Comparison of ENCODE assay signal across 1 cellular context in the genomic region with DNA sequence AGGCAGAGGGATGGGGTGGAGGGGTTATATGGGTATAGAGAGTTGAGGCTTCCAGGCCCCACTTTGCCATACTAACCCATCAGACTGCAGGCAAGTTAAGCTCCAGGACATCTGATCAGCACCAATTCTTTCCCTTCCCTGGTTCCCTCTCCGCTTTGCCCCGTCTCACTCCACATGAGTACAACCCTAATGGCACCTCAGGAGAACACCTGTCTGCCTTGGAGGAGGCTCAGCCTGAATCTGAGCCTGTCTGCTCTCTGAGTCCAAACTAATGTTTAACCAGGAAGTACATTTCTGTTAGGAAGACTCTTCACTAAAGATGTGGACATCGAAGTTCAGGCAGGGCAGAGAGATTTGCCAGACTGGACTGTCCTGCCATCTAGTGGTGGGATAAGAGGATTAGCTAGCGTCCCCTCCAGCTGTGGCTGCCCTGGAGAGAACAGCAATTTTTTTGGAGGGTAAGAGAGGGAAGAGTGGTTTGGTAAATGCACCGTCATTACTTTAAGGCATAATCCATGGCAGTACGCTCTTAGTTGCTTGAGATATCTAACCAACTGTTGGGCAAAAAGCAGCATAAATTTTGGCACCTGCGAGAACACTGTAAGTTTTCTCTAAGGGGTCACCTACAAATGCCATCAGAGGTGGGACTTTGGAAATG.
TF ChIP-seq lines count a peak whose summit lies in the region.

No MANE protein-coding gene starts in this region.

TF ChIP-seq in HepG2, 621 proteins besides CTCF, POLR2A, EP300 and RAD21 (continued from another document):
- TF ChIP-seq ZNF430 (CRISPR knock-in tag; IDR thresholded peaks at IDR 0.05) (no peak), NR2F1 (CRISPR knock-in tag; IDR thresholded peaks at IDR 0.05) (no peak), MED13 (CRISPR knock-in tag; IDR thresholded peaks at IDR 0.05) (no peak), SP5 (CRISPR knock-in tag; IDR thresholded peaks at IDR 0.05; ENCODE audit: borderline replicate concordance, low read depth) (no peak), TBP (CRISPR knock-in tag; IDR thresholded peaks at IDR 0.05) (no peak), SP1 (IDR thresholded peaks at IDR 0.05) (no peak), SP1 (CRISPR knock-in tag; IDR thresholded peaks at IDR 0.05) (no peak), HNF1B (CRISPR knock-in tag; IDR thresholded peaks at IDR 0.05) (peak; percentile 91), ZBTB25 (CRISPR knock-in tag; IDR thresholded peaks at IDR 0.05) (no peak), ASH2L (IDR thresholded peaks at IDR 0.05; ENCODE audit: insufficient read length, low read depth, low read length) (peak; percentile 24)
- TF ChIP-seq, protein P1, sequence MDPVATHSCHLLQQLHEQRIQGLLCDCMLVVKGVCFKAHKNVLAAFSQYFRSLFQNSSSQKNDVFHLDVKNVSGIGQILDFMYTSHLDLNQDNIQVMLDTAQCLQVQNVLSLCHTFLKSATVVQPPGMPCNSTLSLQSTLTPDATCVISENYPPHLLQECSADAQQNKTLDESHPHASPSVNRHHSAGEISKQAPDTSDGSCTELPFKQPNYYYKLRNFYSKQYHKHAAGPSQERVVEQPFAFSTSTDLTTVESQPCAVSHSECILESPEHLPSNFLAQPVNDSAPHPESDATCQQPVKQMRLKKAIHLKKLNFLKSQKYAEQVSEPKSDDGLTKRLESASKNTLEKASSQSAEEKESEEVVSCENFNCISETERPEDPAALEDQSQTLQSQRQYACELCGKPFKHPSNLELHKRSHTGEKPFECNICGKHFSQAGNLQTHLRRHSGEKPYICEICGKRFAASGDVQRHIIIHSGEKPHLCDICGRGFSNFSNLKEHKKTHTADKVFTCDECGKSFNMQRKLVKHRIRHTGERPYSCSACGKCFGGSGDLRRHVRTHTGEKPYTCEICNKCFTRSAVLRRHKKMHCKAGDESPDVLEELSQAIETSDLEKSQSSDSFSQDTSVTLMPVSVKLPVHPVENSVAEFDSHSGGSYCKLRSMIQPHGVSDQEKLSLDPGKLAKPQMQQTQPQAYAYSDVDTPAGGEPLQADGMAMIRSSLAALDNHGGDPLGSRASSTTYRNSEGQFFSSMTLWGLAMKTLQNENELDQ (CRISPR knock-in tag; IDR thresholded peaks at IDR 0.05; ENCODE audit: borderline replicate concordance), result no peak
- TF ChIP-seq, protein P2, sequence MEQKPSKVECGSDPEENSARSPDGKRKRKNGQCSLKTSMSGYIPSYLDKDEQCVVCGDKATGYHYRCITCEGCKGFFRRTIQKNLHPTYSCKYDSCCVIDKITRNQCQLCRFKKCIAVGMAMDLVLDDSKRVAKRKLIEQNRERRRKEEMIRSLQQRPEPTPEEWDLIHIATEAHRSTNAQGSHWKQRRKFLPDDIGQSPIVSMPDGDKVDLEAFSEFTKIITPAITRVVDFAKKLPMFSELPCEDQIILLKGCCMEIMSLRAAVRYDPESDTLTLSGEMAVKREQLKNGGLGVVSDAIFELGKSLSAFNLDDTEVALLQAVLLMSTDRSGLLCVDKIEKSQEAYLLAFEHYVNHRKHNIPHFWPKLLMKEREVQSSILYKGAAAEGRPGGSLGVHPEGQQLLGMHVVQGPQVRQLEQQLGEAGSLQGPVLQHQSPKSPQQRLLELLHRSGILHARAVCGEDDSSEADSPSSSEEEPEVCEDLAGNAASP (CRISPR knock-in tag; IDR thresholded peaks at IDR 0.05; ENCODE audit: borderline replicate concordance), result peak; percentile 51; the same call in 1 of the 2 replicates
- TF ChIP-seq, protein P3, sequence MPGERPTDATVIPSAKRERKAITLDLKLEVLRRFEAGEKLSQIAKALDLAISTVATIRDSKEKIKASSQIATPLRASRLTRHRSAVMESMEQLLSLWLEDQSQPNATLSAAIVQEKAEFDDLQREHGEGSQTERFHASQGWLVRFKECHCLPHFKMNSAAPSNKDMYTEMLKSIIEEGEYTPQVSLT (CRISPR knock-in tag; IDR thresholded peaks at IDR 0.05; ENCODE audit: borderline replicate concordance, low read depth), result no peak
